Comparison of ENCODE assay signal across 1 cellular context in the genomic region with DNA sequence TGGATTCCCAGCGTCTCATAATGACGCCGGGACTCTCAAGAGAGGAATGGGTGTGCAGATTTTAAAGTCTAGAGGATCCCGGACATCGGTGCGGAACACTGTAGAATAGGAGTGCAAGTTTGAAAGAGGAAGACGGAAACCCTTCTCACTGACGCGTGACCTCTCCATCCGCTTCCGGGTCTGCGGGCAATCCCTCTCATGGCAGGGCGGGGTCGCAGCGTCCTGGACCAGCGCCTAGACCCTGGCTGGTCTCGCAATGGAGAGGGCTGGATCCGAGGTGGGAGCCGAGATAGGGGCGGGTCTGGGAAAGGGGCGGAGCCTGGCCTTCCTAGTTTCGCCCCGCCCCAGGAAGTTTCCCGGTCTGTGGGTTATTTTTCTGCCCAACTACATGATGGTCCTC.
TF ChIP-seq lines count a peak whose summit lies in the region.

No MANE protein-coding gene starts in this region.

TF ChIP-seq in GM12878, 131 proteins besides CTCF, POLR2A, EP300 and RAD21:
- TF ChIP-seq POLR2AphosphoS2 (IDR thresholded peaks at IDR 0.05; ENCODE audit: low read depth, low read length) (no peak), GABPA (IDR thresholded peaks at IDR 0.05; ENCODE audit: low read depth) (peak; percentile 64; the same call in 1 of the 2 replicates)
TF ChIP-seq in GM12878: peak in this region for 1.
